Comparison of ENCODE assay signal across 11 cellular contexts in genomic region chrX:125293792-125294780, GRCh38. TPM values are rescaled to one million over a fixed set of nuclear protein-coding genes. Genes with fewer than 3 reads are reported as not detected.
A peak's percentile ranks its signal among the peaks of the same experiment; 100 is the strongest.
DNase-seq lines count a peak whose midpoint lies in the region; ATAC-seq and TF ChIP-seq lines count a peak whose summit lies in the region.
"Had no signal": no experiment of that assay in that cellular context is flagged by ENCODE, and none has a peak within 500 bp of the region (broad histone marks: within the 10 kb centered on the region; RNA-seq: fewer than 3 reads in every experiment).

No MANE protein-coding gene starts in this region.

- H3K27me3 ChIP-seq in CD4-positive, alpha-beta T cell (ENCODE audit: control insufficient read depth, insufficient read depth, low read length), result no peaks in the 10 kb centered on the region
- peaks cover 31% of the 10 kb centered on the region for H3K27me3 ChIP-seq in WERI-Rb-1 (ENCODE audit: insufficient read depth, low read depth, severe bottlenecking)

- H3K27ac ChIP-seq in CD4-positive, alpha-beta T cell (ENCODE audit: low read depth, low read length), result no peak overlapping the region
- H3K27ac ChIP-seq in WERI-Rb-1, result no peak overlapping the region

- POLR2A ChIA-PET in CD4-positive, alpha-beta T cell (lab: Charles Lee), result no interaction called here
- POLR2A ChIA-PET in activated CD4-positive, alpha-beta memory T cell treated with anti-CD3 and anti-CD28 coated beads for 36 hours (lab: Charles Lee), result no interaction called here

- intact Hi-C loops in CD4-positive, alpha-beta T cell (cut with DNase I, micrococcal nuclease), result no loop called here
- intact Hi-C loops in activated CD4-positive, alpha-beta memory T cell treated with anti-CD3 and anti-CD28 coated beads for 36 hours (cut with micrococcal nuclease), result loop anchor here (10.0 kb wide), 2 partner anchors 89 to 1079 kb away; no protein-coding TSS in a partner anchor
- intact Hi-C loops in lower leg skin (cut with DNase I; ENCODE audit: low total_unique reads), result no loop called here

- CTCF ChIA-PET in CD4-positive, alpha-beta T cell (lab: Charles Lee), result no interaction called here
- CTCF ChIA-PET in activated CD4-positive, alpha-beta memory T cell treated with anti-CD3 and anti-CD28 coated beads for 36 hours (lab: Charles Lee), result no interaction called here

- H3K4me1 Mint-ChIP-seq in CD4-positive, alpha-beta T cell (ENCODE audit: low read depth), result peaks cover 20% of the 10 kb centered on the region
- H3K4me1 Mint-ChIP-seq in activated CD4-positive, alpha-beta memory T cell treated with anti-CD3 and anti-CD28 coated beads for 36 hours (ENCODE audit: low read depth), result peaks cover 22% of the 10 kb centered on the region

- no peak for TF ChIP-seq CTCF in CD4-positive, alpha-beta T cell (IDR thresholded peaks at IDR 0.05)
- TF ChIP-seq CTCF in lower leg skin (IDR thresholded peaks at IDR 0.05), result no peak
- no peak for TF ChIP-seq CTCF in WERI-Rb-1 (IDR thresholded peaks at IDR 0.05; ENCODE audit: low read depth, low read length)

- no peaks in the 10 kb centered on the region for H3K27me3 Mint-ChIP-seq in CD4-positive, alpha-beta T cell
- no peaks in the 10 kb centered on the region for H3K27me3 Mint-ChIP-seq in activated CD4-positive, alpha-beta memory T cell treated with anti-CD3 and anti-CD28 coated beads for 36 hours

- ATAC-seq in CD4-positive, alpha-beta T cell (ENCODE audit: poor library complexity), result no peak
- peak; percentile 52 for ATAC-seq in GM19351 (IDR thresholded peaks at IDR 0.05; ENCODE audit: unreplicated experiment)
- peak; percentile 60 for ATAC-seq in HG03175 (IDR thresholded peaks at IDR 0.05; ENCODE audit: unreplicated experiment)

- no peak overlapping the region for H3K4me3 Mint-ChIP-seq in CD4-positive, alpha-beta T cell
- peak overlapping the region; percentile 9 for H3K4me3 Mint-ChIP-seq in activated CD4-positive, alpha-beta memory T cell treated with anti-CD3 and anti-CD28 coated beads for 36 hours

- H3K36me3 ChIP-seq in WERI-Rb-1, result no peaks in the 10 kb centered on the region

- WGBS in lower leg skin, 2 donors, result 39 to 48% methylated on average over 1 of the region's 1 CpG

- H3K27ac Mint-ChIP-seq in CD4-positive, alpha-beta T cell, result peak overlapping the region; percentile 19
- H3K27ac Mint-ChIP-seq in activated CD4-positive, alpha-beta memory T cell treated with anti-CD3 and anti-CD28 coated beads for 36 hours, result peak overlapping the region; percentile 76

- H3K36me3 Mint-ChIP-seq in CD4-positive, alpha-beta T cell (ENCODE audit: low read depth), result no peaks in the 10 kb centered on the region
- no peaks in the 10 kb centered on the region for H3K36me3 Mint-ChIP-seq in activated CD4-positive, alpha-beta memory T cell treated with anti-CD3 and anti-CD28 coated beads for 36 hours

- no peak overlapping the region for H3K4me3 ChIP-seq in lower leg skin (ENCODE audit: low read depth, poor library complexity, severe bottlenecking)
- no peak overlapping the region for H3K4me3 ChIP-seq in WERI-Rb-1 (ENCODE audit: low read depth, low read length)

- H3K9me3 Mint-ChIP-seq in CD4-positive, alpha-beta T cell, result no peaks in the 10 kb centered on the region
- H3K9me3 Mint-ChIP-seq in activated CD4-positive, alpha-beta memory T cell treated with anti-CD3 and anti-CD28 coated beads for 36 hours, result no peaks in the 10 kb centered on the region

- H3K9me3 ChIP-seq in CD4-positive, alpha-beta T cell (ENCODE audit: control insufficient read depth, low read length), result no peaks in the 10 kb centered on the region
- H3K9me3 ChIP-seq in WERI-Rb-1 (ENCODE audit: severe bottlenecking), result no peaks in the 10 kb centered on the region

- TF ChIP-seq POLR2A in lower leg skin (IDR thresholded peaks at IDR 0.05), result no peak

- DNase-seq in CD4-positive, alpha-beta T cell, result no peak
- no peak for DNase-seq in activated CD4-positive, alpha-beta memory T cell treated with anti-CD3 and anti-CD28 coated beads for 36 hours
- no peak for DNase-seq in stimulated activated naive CD4-positive, alpha-beta T cell (lab: John Stamatoyannopoulos, UW)
- DNase-seq in lower leg skin (ENCODE audit: low spot score in 2 of 2) (no peak), NCI-H2196 (lab: John Stamatoyannopoulos, UW; ENCODE audit: unreplicated experiment) (no peak), WERI-Rb-1 (no peak)
- DNase-seq: COR-L47, erythroblast, NCI-H69 had no signal

RNA-seq across cellular contexts. Expression of gene TEX13C, which starts 25.6 kb away (rescaled TPM):
- total RNA-seq in CD4-positive, alpha-beta T cell, result not detected
- not detected for total RNA-seq in activated CD4-positive, alpha-beta memory T cell treated with anti-CD3 and anti-CD28 coated beads for 36 hours
- total RNA-seq in lower leg skin, result not detected
